In the genomic region with DNA sequence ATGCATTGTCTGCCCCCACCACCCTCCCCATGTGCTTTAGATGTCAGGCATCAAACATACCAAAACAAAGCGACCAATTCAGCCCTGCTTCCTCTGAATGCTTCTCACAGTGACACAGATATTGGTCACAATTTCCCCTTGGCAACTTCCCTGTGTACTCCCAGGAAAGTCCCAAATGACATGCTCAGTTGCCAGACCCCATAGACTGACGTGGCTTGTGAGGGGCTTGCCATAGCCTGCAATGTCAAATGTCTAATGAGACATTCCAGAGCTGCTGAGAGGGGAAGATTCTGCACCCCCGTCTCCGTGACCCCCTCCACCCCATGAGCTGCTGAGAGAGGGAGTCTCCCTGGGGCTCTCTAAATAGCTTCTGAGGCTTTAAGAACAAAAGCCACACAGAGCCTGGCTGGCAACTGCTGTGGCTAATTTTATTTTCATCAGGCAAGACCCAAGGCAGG, we compare ENCODE assay signal across 9 cellular contexts. TPM values are rescaled to one million over a fixed set of nuclear protein-coding genes. Genes with fewer than 3 reads are reported as not detected.
DNase-seq lines count a peak whose midpoint lies in the region; ATAC-seq and TF ChIP-seq lines count a peak whose summit lies in the region.
"Had no signal": no experiment of that assay in that cellular context is flagged by ENCODE, and none has a peak within 500 bp of the region (broad histone marks: within the 10 kb centered on the region; RNA-seq: fewer than 3 reads in every experiment).

No MANE protein-coding gene starts in this region.

- ATAC-seq in GM21529 (IDR thresholded peaks at IDR 0.05; ENCODE audit: unreplicated experiment): peak; percentile 67
- no peak for ATAC-seq in mucosa of descending colon

- H3K36me3 ChIP-seq in MG63 (no peaks in the 10 kb centered on the region), mucosa of descending colon (ENCODE audit: low read depth) (no peaks in the 10 kb centered on the region)

- H3K27me3 ChIP-seq in MG63: no peaks in the 10 kb centered on the region

- H3K4me1 ChIP-seq in mucosa of descending colon (ENCODE audit: low read depth): no peaks in the 10 kb centered on the region

- peak; percentile 9 for DNase-seq in MG63
- DNase-seq in globus pallidus (ENCODE audit: low spot score): peak; percentile 94
- DNase-seq in stromal cell of bone marrow (ENCODE audit: low read depth): peak; percentile 36
- DNase-seq in mucosa of descending colon: no peak
- DNase-seq in activated gamma-delta T cell (lab: John Stamatoyannopoulos, UW): no peak
- DNase-seq in NCI-H524 (lab: John Stamatoyannopoulos, UW): no peak
- DNase-seq in T-helper 1 cell: no peak
- DNase-seq: activated CD4-positive, alpha-beta memory T cell treated with anti-CD3 and anti-CD28 coated beads, Interleukin-2, amount 10 ng/mL, durations not matched to agents 7 days and 5 days had no signal

- H3K9me3 ChIP-seq in MG63 (no peaks in the 10 kb centered on the region), mucosa of descending colon (no peaks in the 10 kb centered on the region)

- intact Hi-C loops in mucosa of descending colon (cut with DNase I, micrococcal nuclease): no loop called here

- no peak for TF ChIP-seq CTCF in mucosa of descending colon (IDR thresholded peaks at IDR 0.05)

- H3K4me3 ChIP-seq in MG63 (no peak overlapping the region), mucosa of descending colon (no peak overlapping the region)

RNA-seq across cellular contexts. Expression of a gene that starts 47.3 kb away (rescaled TPM):
- total RNA-seq in MG63 (2014; rRNA removed; shearing (Covaris generic); ENCODE audit: low replicate concordance): 0.07 TPM in 2 replicates
- 1 to 10 TPM; 1.9 to 5.5 (median 2.0) TPM for total RNA-seq in mucosa of descending colon
- total RNA-seq: activated CD4-positive, alpha-beta memory T cell treated with anti-CD3 and anti-CD28 coated beads, Interleukin-2, amount 10 ng/mL, durations not matched to agents 7 days and 5 days had no signal

Comparison
In these comparisons a context has a peak if more than half of its experiments do, and no peak if none do; other contexts are left out.
1. DNase-seq: peak in MG63 (single experiment), globus pallidus (single experiment) and stromal cell of bone marrow (single experiment); none in mucosa of descending colon (0 of 3), activated gamma-delta T cell (single experiment), NCI-H524 (0 of 2) and T-helper 1 cell (0 of 5).